In the genomic region with DNA sequence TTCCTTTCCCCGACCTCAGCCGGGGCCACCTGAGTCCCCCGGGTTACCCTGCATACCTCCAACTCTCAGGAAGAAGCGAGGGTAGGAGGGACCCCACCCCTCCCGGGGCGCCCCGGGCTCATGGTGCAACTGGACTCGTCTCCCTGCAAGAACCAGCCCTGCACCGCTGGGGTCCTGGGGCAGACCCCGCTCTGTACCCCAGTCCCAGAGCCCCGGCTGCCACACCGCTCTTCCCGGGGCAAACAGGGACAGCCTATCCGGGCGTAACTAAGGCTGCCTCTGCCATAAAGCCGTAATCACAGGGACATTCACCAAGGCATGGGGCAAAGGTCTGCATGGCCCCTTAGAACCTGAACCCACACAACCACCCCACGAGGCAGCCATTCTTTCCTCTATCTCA, we compare ENCODE assay signal across 20 cellular contexts. TPM values are rescaled to one million over a fixed set of nuclear protein-coding genes. Genes with fewer than 3 reads are reported as not detected.
DNase-seq lines count a peak whose midpoint lies in the region; ATAC-seq, FAIRE-seq and TF ChIP-seq lines count a peak whose summit lies in the region.
"Had no signal": no experiment of that assay in that cellular context is flagged by ENCODE, and none has a peak within 500 bp of the region (broad histone marks: within the 10 kb centered on the region; RNA-seq: fewer than 3 reads in every experiment).

No MANE protein-coding gene starts in this region.

- 0 out of 2 replicates have a peak overlapping the region, but pooled peaks have one; percentile 17 for H2BK12ac ChIP-seq in H1 (ENCODE audit: low read depth, low read length)

- no peaks in the 10 kb centered on the region for H3K79me1 ChIP-seq in H1 (ENCODE audit: low read depth, low read length)

- no peak overlapping the region; the same call in 1 of the 2 replicates for H2BK15ac ChIP-seq in H1 (ENCODE audit: low read length)

- ATAC-seq in Right ventricle myocardium inferior (no peak), Right ventricle myocardium superior (ENCODE audit: poor library complexity) (no peak)
- ATAC-seq: Panc1 had no signal

- H3K27ac ChIP-seq in H1 (ENCODE audit: low read depth, low read length) = no peak overlapping the region
- no peak overlapping the region for H3K27ac ChIP-seq in neural progenitor cell
- no peak overlapping the region for H3K27ac ChIP-seq in tibial artery
- H3K27ac ChIP-seq: 22Rv1; BLaER1 treated with 17β-estradiol and CSF1 and Interleukin-3, amounts not matched to agents 10 nM and 100 nM had no signal

- H3K36me3 ChIP-seq in H1 (ENCODE audit: control insufficient read depth in 2 of 4, insufficient read depth in 4 of 4, low read length in 3 of 4) (no peaks in the 10 kb centered on the region), neural progenitor cell (no peaks in the 10 kb centered on the region), tibial artery (no peaks in the 10 kb centered on the region), MG63 (no peaks in the 10 kb centered on the region)

- CTCF ChIA-PET in H1 (lab: Charles Lee; ENCODE audit: partially characterized antibody) = interaction anchor here (0.7 to 1.3 kb wide), 2 partner anchors 19 to 209 kb away, joined by 4 read pairs; partner anchors contain the start of gene INTS1

- FAIRE-seq in H1 (lab: Jason Lieb, UNC) (no peak), urothelium cell line (lab: Jason Lieb, UNC) (peak; percentile 89)
- FAIRE-seq: GM12891 had no signal

- peak overlapping the region; percentile 69; the same call in 1 of the 2 replicates for H4K8ac ChIP-seq in H1 (ENCODE audit: extremely low read depth, insufficient read depth, low read length)

- POLR2A ChIA-PET in H1 (lab: Charles Lee; ENCODE audit: partially characterized antibody) = interaction anchor here (0.9 to 2.1 kb wide), 2 partner anchors 9 to 11 kb away, joined by 5 read pairs; no protein-coding TSS in a partner anchor

- H2BK5ac ChIP-seq in H1 (ENCODE audit: low read depth, low read length) = no peak overlapping the region

- no peak overlapping the region for H3K23ac ChIP-seq in H1 (ENCODE audit: insufficient read length)

- H2BK120ac ChIP-seq in H1 (replicated peaks; ENCODE audit: low read depth, low read length) = no peak overlapping the region

- H3K14ac ChIP-seq in H1 (ENCODE audit: insufficient read length) = no peak overlapping the region

- WGBS in H1 (ENCODE audit: extremely low coverage in 1 of 2, insufficient coverage in 1 of 2, insufficient read length in 1 of 2, insufficient replicate concordance in 2 of 2, low coverage in 1 of 2, low lambda C conversion rate in 2 of 2, missing lambda C conversion rate in 1 of 2), 2 experiments = 84% methylated on average over 17 of the region's 17 CpGs; no CpG with 5 or more reads in 1 of the 2 experiments

- H3K4me3 Mint-ChIP-seq in neural progenitor cell = no peak overlapping the region
- H3K4me3 Mint-ChIP-seq: CD4-positive, alpha-beta memory T cell had no signal

- H2AK5ac ChIP-seq in H1 (ENCODE audit: low read depth, low read length) = no peak overlapping the region

- H4K20me1 ChIP-seq in H1 (replicated peaks in 1 of 2; ENCODE audit: control insufficient read depth in 1 of 2, insufficient read depth in 2 of 2, low read length in 2 of 2) (no peaks in the 10 kb centered on the region), neural progenitor cell (ENCODE audit: low read depth) (no peaks in the 10 kb centered on the region)
- H4K20me1 ChIP-seq: BLaER1 treated with 17β-estradiol and CSF1 and Interleukin-3, amounts not matched to agents 10 nM and 100 nM had no signal

- TF ChIP-seq POLR2A in H1 (IDR thresholded peaks at IDR 0.05; ENCODE audit: control extremely low read depth in 1 of 2, low read depth in 2 of 2, low read length in 2 of 2) = no peak

- no peak overlapping the region for H3K4ac ChIP-seq in H1 (replicated peaks; ENCODE audit: insufficient read length, low read depth, low read length)

- peak overlapping the region; percentile 3 for H4K91ac ChIP-seq in H1 (replicated peaks; ENCODE audit: insufficient read length, low read length)

- H3K4me1 Mint-ChIP-seq in neural progenitor cell = peaks cover 5% of the 10 kb centered on the region
- H3K4me1 Mint-ChIP-seq: CD4-positive, alpha-beta memory T cell had no signal

- H3K9ac ChIP-seq in H1 (replicated peaks in 1 of 4; ENCODE audit: extremely low read depth in 1 of 4, low read depth in 3 of 4, low read length in 3 of 4) (no peak overlapping the region), neural progenitor cell (no peak overlapping the region)

- TF ChIP-seq CTCF in H1 (IDR thresholded peaks at IDR 0.05; ENCODE audit: control extremely low read depth in 1 of 3, insufficient read depth in 1 of 3, low read depth in 1 of 3, low read length in 3 of 3) (no peak), neural progenitor cell (IDR thresholded peaks at IDR 0.05) (no peak), tibial artery (IDR thresholded peaks at IDR 0.05) (no peak)

- H3K27me3 Mint-ChIP-seq in neural progenitor cell (ENCODE audit: insufficient read depth, low read depth) = peaks cover 12% of the 10 kb centered on the region

- H3K79me2 ChIP-seq in H1 (ENCODE audit: control insufficient read depth in 1 of 2, insufficient read depth in 2 of 2, low read length in 2 of 2) = no peaks in the 10 kb centered on the region
- no peaks in the 10 kb centered on the region for H3K79me2 ChIP-seq in neural progenitor cell (ENCODE audit: low read depth)

- H3F3A ChIP-seq in neural progenitor cell (ENCODE audit: low read depth) = no peaks in the 10 kb centered on the region

- no peak overlapping the region for H3K4me3 ChIP-seq in H1 (ENCODE audit: extremely low read depth in 1 of 4, insufficient read depth in 2 of 4, low read depth in 3 of 4, low read length in 4 of 4)
- no peak overlapping the region for H3K4me3 ChIP-seq in neural progenitor cell
- H3K4me3 ChIP-seq in tibial artery = no peak overlapping the region
- no peak overlapping the region for H3K4me3 ChIP-seq in MG63
- H3K4me3 ChIP-seq: BLaER1 treated with 17β-estradiol and CSF1 and Interleukin-3, amounts not matched to agents 10 nM and 100 nM had no signal

- no peak overlapping the region for H3K4me2 ChIP-seq in H1 (ENCODE audit: insufficient read depth in 1 of 2, low read depth in 2 of 2, low read length in 2 of 2)
- no peak overlapping the region for H3K4me2 ChIP-seq in neural progenitor cell

- H4K5ac ChIP-seq in H1 (ENCODE audit: insufficient read length, low read depth, low read length) = no peak overlapping the region

- H3K9me3 Mint-ChIP-seq in neural progenitor cell = peaks cover 4% of the 10 kb centered on the region

- H3K27me3 ChIP-seq in H1 (replicated peaks in 1 of 4; ENCODE audit: control insufficient read depth in 3 of 4, extremely low read depth in 1 of 4, insufficient read depth in 3 of 4, low read length in 3 of 4) (no peaks in the 10 kb centered on the region), neural progenitor cell (peaks cover 4% of the 10 kb centered on the region), tibial artery (peaks cover 0 to 8% of the 10 kb centered on the region in 2 donors), MG63 (no peaks in the 10 kb centered on the region)
- H3K27me3 ChIP-seq: BLaER1 treated with 17β-estradiol and CSF1 and Interleukin-3, amounts not matched to agents 10 nM and 100 nM had no signal

- peaks cover 0 to 11% (median 3%) of the 10 kb centered on the region in 4 experiments; a peak in 4 of 7 replicates for H3K4me1 ChIP-seq in H1 (replicated peaks in 1 of 4; ENCODE audit: control insufficient read depth in 3 of 4, insufficient read depth in 4 of 4, low read length in 3 of 4)
- no peaks in the 10 kb centered on the region for H3K4me1 ChIP-seq in neural progenitor cell
- H3K4me1 ChIP-seq in tibial artery = no peaks in the 10 kb centered on the region

- H3K27ac Mint-ChIP-seq in neural progenitor cell = peak overlapping the region; percentile 29

- no peaks in the 10 kb centered on the region for H3K9me3 ChIP-seq in H1 (ENCODE audit: insufficient read depth in 2 of 2, low read depth in 1 of 2, low read length in 1 of 2)
- H3K9me3 ChIP-seq in neural progenitor cell (ENCODE audit: low read depth) = no peaks in the 10 kb centered on the region
- no peaks in the 10 kb centered on the region for H3K9me3 ChIP-seq in tibial artery
- peaks cover 3% of the 10 kb centered on the region; the same call in 1 of the 2 replicates for H3K9me3 ChIP-seq in MG63

- no peak for TF ChIP-seq EP300 in H1 (IDR thresholded peaks at IDR 0.05; ENCODE audit: borderline replicate concordance in 1 of 2, low read depth in 2 of 2, low read length in 2 of 2)

- peak; percentile 50 for DNase-seq in Right ventricle myocardium inferior (ENCODE audit: missing footprints)
- DNase-seq in Right ventricle myocardium superior = no peak
- DNase-seq in H1 (ENCODE audit: low read depth in 1 of 2, low spot score in 2 of 2) = no peak
- DNase-seq in neural progenitor cell (ENCODE audit: low spot score) = no peak
- no peak for DNase-seq in urothelium cell line (ENCODE audit: low spot score)
- DNase-seq in medulla oblongata (ENCODE audit: extremely low spot score) = no peak
- DNase-seq in tibial artery = no peak
- DNase-seq in MG63 = no peak
- DNase-seq: KG1, NCI-H1105, NCI-H2081, NCI-H2171, NCI-H345, NCI-H524, NCI-H82 had no signal

- H3K56ac ChIP-seq in H1 (replicated peaks; ENCODE audit: insufficient read length, low read depth, low read length) = no peak overlapping the region

- peak overlapping the region; percentile 2; the same call in 1 of the 2 replicates for H3K18ac ChIP-seq in H1 (ENCODE audit: extremely low read depth, low read length)

- intact Hi-C loops in Right ventricle myocardium inferior (cut with DNase I) (no loop called here), Right ventricle myocardium superior (cut with DNase I) (no loop called here), tibial artery (cut with DNase I; ENCODE audit: low total_unique reads) (no loop called here)

- H3K23me2 ChIP-seq in H1 (ENCODE audit: low read depth, low read length) = no peaks in the 10 kb centered on the region; the same call in 1 of the 2 replicates

- no peak for TF ChIP-seq RAD21 in H1 (IDR thresholded peaks at IDR 0.05 in 1 of 2, conservative IDR thresholded peaks at IDR 0.05 in 1 of 2; ENCODE audit: low read depth in 2 of 2, low read length in 2 of 2)

- H2AFZ ChIP-seq in H1 (ENCODE audit: low read length) (0 out of 2 replicates have a peak overlapping the region, but pooled peaks have one; percentile 62), neural progenitor cell (replicated peaks) (no peak overlapping the region)

- H3K36me3 Mint-ChIP-seq in neural progenitor cell = no peaks in the 10 kb centered on the region
- H3K36me3 Mint-ChIP-seq: CD4-positive, alpha-beta memory T cell had no signal

- H2BK20ac ChIP-seq in H1 (ENCODE audit: low read length) = no peak overlapping the region

RNA-seq across cellular contexts. Expression of gene MAFK, which starts 6.7 kb away (rescaled TPM):
- total RNA-seq in Right ventricle myocardium inferior (50.8 TPM), Right ventricle myocardium superior (59.4 TPM), neural progenitor cell (ENCODE audit: low replicate concordance) (4.3 and 4.7 TPM in 2 replicates)
- 16.8 and 17.3 TPM in 2 replicates for total RNA-seq in H1 (2021; fragmentation: NEBNext Ultra II Directional; extraction: Animal tissue kit (Norgen Biotek cat#: 25700))
- polyA plus RNA-seq in H1 (2011; rRNA removed) = 5.5 and 6.9 TPM in 2 replicates
- polyA plus RNA-seq in H1 (2011; cell fraction: cytosol; rRNA removed) = 7.6 TPM
- 27.0 TPM for polyA plus RNA-seq in H1 (2011; cell fraction: nucleus; rRNA removed)
- 9.8 to 15.5 TPM (median 13.5 TPM) in 4 replicates for polyA plus RNA-seq in H1 (2012, experiment 1 of 2)
- 8.5 TPM for polyA plus RNA-seq in H1 (2012, experiment 2 of 2)
- 7.6 TPM for polyA plus RNA-seq in H1 (2013, experiment 1 of 2)
- polyA plus RNA-seq in H1 (2013, experiment 2 of 2) = 7.8 TPM
- polyA minus RNA-seq in H1 (2011; rRNA and poly(A)+ RNA removed) = 2.3 and 2.4 TPM in 2 replicates
- 8.1 TPM for polyA minus RNA-seq in H1 (2011; cell fraction: cytosol; rRNA and poly(A)+ RNA removed)
- 7.7 TPM for polyA minus RNA-seq in H1 (2011; cell fraction: nucleus; rRNA and poly(A)+ RNA removed)
- total RNA-seq in MG63 (2014; rRNA removed; shearing (Covaris generic); ENCODE audit: low replicate concordance) = 18.7 and 25.3 TPM in 2 replicates

RNA-seq across cellular contexts. Expression of gene INTS1, which starts 19.6 kb away (rescaled TPM):
- total RNA-seq in Right ventricle myocardium inferior = 25.8 TPM
- total RNA-seq in Right ventricle myocardium superior = 29.2 TPM
- 104 and 116 TPM in 2 replicates for total RNA-seq in H1 (2021; fragmentation: NEBNext Ultra II Directional; extraction: Animal tissue kit (Norgen Biotek cat#: 25700))
- 76.9 and 115 TPM in 2 replicates for polyA plus RNA-seq in H1 (2011; rRNA removed)
- 49.6 TPM for polyA plus RNA-seq in H1 (2011; cell fraction: cytosol; rRNA removed)
- polyA plus RNA-seq in H1 (2011; cell fraction: nucleus; rRNA removed) = 250 TPM
- polyA plus RNA-seq in H1 (2012, experiment 1 of 2) = 41.9 to 92.6 TPM (median 87.4 TPM) in 4 replicates
- polyA plus RNA-seq in H1 (2012, experiment 2 of 2) = 126 TPM
- polyA plus RNA-seq in H1 (2013, experiment 1 of 2) = 56.2 TPM
- 50.8 TPM for polyA plus RNA-seq in H1 (2013, experiment 2 of 2)
- 37.2 and 46.1 TPM in 2 replicates for polyA minus RNA-seq in H1 (2011; rRNA and poly(A)+ RNA removed)
- 61.9 TPM for polyA minus RNA-seq in H1 (2011; cell fraction: cytosol; rRNA and poly(A)+ RNA removed)
- polyA minus RNA-seq in H1 (2011; cell fraction: nucleus; rRNA and poly(A)+ RNA removed) = 96.2 TPM
- total RNA-seq in neural progenitor cell (ENCODE audit: low replicate concordance) = 16.5 and 76.7 TPM in 2 replicates
- 34.2 and 48.6 TPM in 2 replicates for total RNA-seq in MG63 (2014; rRNA removed; shearing (Covaris generic); ENCODE audit: low replicate concordance)

RNA-seq across cellular contexts. Expression of gene TMEM184A, which starts 32.2 kb away (rescaled TPM):
- total RNA-seq in Right ventricle myocardium inferior (0.32 TPM), Right ventricle myocardium superior (0.30 TPM), neural progenitor cell (ENCODE audit: low replicate concordance) (0.17 and 0.22 TPM in 2 replicates)
- total RNA-seq in H1 (2021; fragmentation: NEBNext Ultra II Directional; extraction: Animal tissue kit (Norgen Biotek cat#: 25700)) = 1.5 and 1.8 TPM in 2 replicates
- polyA plus RNA-seq in H1 (2011; rRNA removed) = 2.1 and 3.0 TPM in 2 replicates
- polyA plus RNA-seq in H1 (2011; cell fraction: cytosol; rRNA removed) = 2.0 TPM
- polyA plus RNA-seq in H1 (2011; cell fraction: nucleus; rRNA removed) = 11.1 TPM
- 1.0 to 1.7 TPM (median 1.3 TPM) in 4 replicates for polyA plus RNA-seq in H1 (2012, experiment 1 of 2)
- polyA plus RNA-seq in H1 (2012, experiment 2 of 2) = 0.89 TPM
- 1.6 TPM for polyA plus RNA-seq in H1 (2013, experiment 1 of 2)
- polyA plus RNA-seq in H1 (2013, experiment 2 of 2) = 1.3 TPM
- polyA minus RNA-seq in H1 (2011; rRNA and poly(A)+ RNA removed) = 1.5 and 2.9 TPM in 2 replicates
- 2.5 TPM for polyA minus RNA-seq in H1 (2011; cell fraction: cytosol; rRNA and poly(A)+ RNA removed)
- 5.4 TPM for polyA minus RNA-seq in H1 (2011; cell fraction: nucleus; rRNA and poly(A)+ RNA removed)
- total RNA-seq in MG63 (2014; rRNA removed; shearing (Covaris generic); ENCODE audit: low replicate concordance) = not detected in 2 replicates
- total RNA-seq: CD4-positive, alpha-beta memory T cell had no signal
- polyA plus RNA-seq: CD4-positive, alpha-beta memory T cell had no signal

RNA-seq across cellular contexts. Expression of gene PSMG3, which starts 46.0 kb away (rescaled TPM):
- total RNA-seq in Right ventricle myocardium inferior = 13.3 TPM
- 12.1 TPM for total RNA-seq in Right ventricle myocardium superior
- total RNA-seq in H1 (2021; fragmentation: NEBNext Ultra II Directional; extraction: Animal tissue kit (Norgen Biotek cat#: 25700)) = 30.2 and 32.0 TPM in 2 replicates
- polyA plus RNA-seq in H1 (2011; rRNA removed) = 62.0 and 69.8 TPM in 2 replicates
- polyA plus RNA-seq in H1 (2011; cell fraction: cytosol; rRNA removed) = 85.4 TPM
- 57.2 TPM for polyA plus RNA-seq in H1 (2011; cell fraction: nucleus; rRNA removed)
- 36.8 to 57.3 TPM (median 50.2 TPM) in 4 replicates for polyA plus RNA-seq in H1 (2012, experiment 1 of 2)
- 57.9 TPM for polyA plus RNA-seq in H1 (2012, experiment 2 of 2)
- 21.9 TPM for polyA plus RNA-seq in H1 (2013, experiment 1 of 2)
- polyA plus RNA-seq in H1 (2013, experiment 2 of 2) = 20.0 TPM
- 10.6 and 11.2 TPM in 2 replicates for polyA minus RNA-seq in H1 (2011; rRNA and poly(A)+ RNA removed)
- 13.8 TPM for polyA minus RNA-seq in H1 (2011; cell fraction: cytosol; rRNA and poly(A)+ RNA removed)
- 9.8 TPM for polyA minus RNA-seq in H1 (2011; cell fraction: nucleus; rRNA and poly(A)+ RNA removed)
- 31.1 and 50.3 TPM in 2 replicates for total RNA-seq in neural progenitor cell (ENCODE audit: low replicate concordance)
- total RNA-seq in MG63 (2014; rRNA removed; shearing (Covaris generic); ENCODE audit: low replicate concordance) = 37.9 and 95.1 TPM in 2 replicates
